In the genomic region with DNA sequence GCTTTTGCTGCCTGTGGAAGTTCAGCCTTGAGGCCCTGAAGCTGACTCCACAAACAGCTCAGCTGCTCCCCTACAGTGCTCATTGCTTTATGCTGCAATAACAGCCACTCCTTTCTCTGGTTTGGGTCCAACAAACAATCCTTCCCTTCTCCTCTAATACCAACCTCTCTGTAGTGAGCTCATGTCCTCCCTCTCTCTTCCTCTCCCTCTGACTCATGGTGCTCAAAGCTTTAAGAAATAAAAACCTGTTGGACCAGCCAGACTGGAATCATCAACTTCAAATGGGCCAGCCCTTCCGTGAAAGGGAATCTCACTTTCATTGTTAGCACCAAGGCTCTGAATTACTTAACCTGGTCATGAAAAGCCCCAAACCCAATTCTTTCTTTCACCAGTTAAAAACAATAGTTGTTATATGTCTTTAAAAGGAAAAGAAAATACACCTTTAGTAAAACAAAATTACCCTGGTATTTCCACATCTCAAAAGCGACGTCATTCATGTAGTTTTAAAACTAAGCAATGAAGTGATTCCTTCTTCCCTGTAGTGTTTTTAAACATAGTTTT, we compare ENCODE assay signal across 10 cellular contexts.
DNase-seq lines count a peak whose midpoint lies in the region; ATAC-seq, FAIRE-seq and TF ChIP-seq lines count a peak whose summit lies in the region.
"Had no signal": no experiment of that assay in that cellular context is flagged by ENCODE, and none has a peak within 500 bp of the region (broad histone marks: within the 10 kb centered on the region; RNA-seq: fewer than 3 reads in every experiment).

No MANE protein-coding gene starts in this region.

- FAIRE-seq in bronchial epithelial cell (lab: Jason Lieb, UNC) = peak; percentile 87
- FAIRE-seq in GM12891 (lab: Jason Lieb, UNC) = no peak

- TF ChIP-seq POLR2A in GM12891 (IDR thresholded peaks at IDR 0.05; ENCODE audit: low read depth, low read length) = no peak

- no peaks in the 10 kb centered on the region for H3K36me3 ChIP-seq in CD8-positive, alpha-beta T cell (ENCODE audit: insufficient read depth, low read length)
- H3K36me3 ChIP-seq in bronchial epithelial cell (ENCODE audit: control insufficient read depth, insufficient read depth, low read length) = no peaks in the 10 kb centered on the region

- H3K27me3 Mint-ChIP-seq in CD8-positive, alpha-beta T cell (ENCODE audit: low read depth) = peaks cover 3% of the 10 kb centered on the region

- peaks cover 17% of the 10 kb centered on the region for H3K4me1 Mint-ChIP-seq in CD8-positive, alpha-beta T cell (ENCODE audit: low read depth)

- DNase-seq in CD8-positive, alpha-beta T cell = no peak
- DNase-seq in NCI-H2196 (lab: John Stamatoyannopoulos, UW; ENCODE audit: unreplicated experiment) (peak; percentile 96), bronchial epithelial cell (ENCODE audit: low read depth) (peak; percentile 100), myocyte (ENCODE audit: low read depth) (peak; percentile 55), GM12891 (ENCODE audit: insufficient read length, low spot score) (no peak), GM19238 (ENCODE audit: insufficient read length, low spot score) (no peak)

- no peaks in the 10 kb centered on the region for H3K27me3 ChIP-seq in CD8-positive, alpha-beta T cell (ENCODE audit: insufficient read depth, low read length)
- no peaks in the 10 kb centered on the region for H3K27me3 ChIP-seq in bronchial epithelial cell (ENCODE audit: control insufficient read depth, insufficient read depth, low read length)

- H3K27ac ChIP-seq in CD8-positive, alpha-beta T cell (ENCODE audit: low read depth, low read length) = no peak overlapping the region
- H3K27ac ChIP-seq: HL-60 had no signal

- H3K27ac Mint-ChIP-seq in CD8-positive, alpha-beta T cell = no peak overlapping the region

- no peaks in the 10 kb centered on the region for H3K9me3 ChIP-seq in CD8-positive, alpha-beta T cell (ENCODE audit: low read length)

- intact Hi-C loops in CD8-positive, alpha-beta T cell (cut with DNase I, micrococcal nuclease) = loop anchor here in 1 of 2 experiments (10.0 kb wide), 1 partner anchor 299 kb away; a partner anchor contains a TSS

- POLR2A ChIA-PET in CD8-positive, alpha-beta T cell (lab: Charles Lee) = interaction anchor here (0.6 kb wide), 1 partner anchor 19 kb away, joined by 3 read pairs; no protein-coding TSS in a partner anchor

- peak; percentile 8 for ATAC-seq in CD8-positive, alpha-beta T cell
- peak; percentile 70 for ATAC-seq in GM21723 (IDR thresholded peaks at IDR 0.05; ENCODE audit: unreplicated experiment)
- no peak for ATAC-seq in GM21737 (IDR thresholded peaks at IDR 0.05; ENCODE audit: unreplicated experiment)

- no peak for TF ChIP-seq CTCF in CD8-positive, alpha-beta T cell (IDR thresholded peaks at IDR 0.05)
- peak; percentile 9 for TF ChIP-seq CTCF in bronchial epithelial cell (IDR thresholded peaks at IDR 0.05; ENCODE audit: insufficient read depth, low read length, severe bottlenecking)

- H3K4me3 ChIP-seq in CD8-positive, alpha-beta T cell (ENCODE audit: low read depth, low read length) = no peak overlapping the region
- H3K4me3 ChIP-seq in bronchial epithelial cell (ENCODE audit: low read depth, low read length) = no peak overlapping the region

- CTCF ChIA-PET in CD8-positive, alpha-beta T cell (lab: Charles Lee) = interaction anchor here (1.1 kb wide), 1 partner anchor 174 kb away, joined by 3 read pairs; no protein-coding TSS in a partner anchor

- H3K9me3 Mint-ChIP-seq in CD8-positive, alpha-beta T cell = no peaks in the 10 kb centered on the region
- H3K9me3 Mint-ChIP-seq: memory B cell had no signal

- no peaks in the 10 kb centered on the region for H3K36me3 Mint-ChIP-seq in CD8-positive, alpha-beta T cell
- H3K36me3 Mint-ChIP-seq: memory B cell had no signal

- peak overlapping the region; percentile 24 for H3K4me3 Mint-ChIP-seq in CD8-positive, alpha-beta T cell
- H3K4me3 Mint-ChIP-seq: memory B cell had no signal

- H3K4me1 ChIP-seq in CD8-positive, alpha-beta T cell (ENCODE audit: insufficient read depth, low read length) = peaks cover 13% of the 10 kb centered on the region

TF ChIP-seq in GM12891, 5 proteins besides CTCF, POLR2A, EP300 and RAD21:
- TF ChIP-seq POLR2AphosphoS5 (IDR thresholded peaks at IDR 0.05; ENCODE audit: low read depth, low read length) (no peak), SPI1 (IDR thresholded peaks at IDR 0.05; ENCODE audit: low read depth, low read length) (no peak), POU2F2 (IDR thresholded peaks at IDR 0.05; ENCODE audit: low read depth, low read length) (no peak), PAX5 (IDR thresholded peaks at IDR 0.05; ENCODE audit: insufficient read depth, low read length, severe bottlenecking) (no peak), TAF1 (IDR thresholded peaks at IDR 0.05; ENCODE audit: low read depth, low read length) (no peak)

Comparison
In these comparisons a context has a peak if more than half of its experiments do, and no peak if none do; other contexts are left out.
1. DNase-seq: peak in NCI-H2196 (single experiment), bronchial epithelial cell (single experiment) and myocyte (single experiment); none in CD8-positive, alpha-beta T cell (0 of 7), GM12891 (single experiment) and GM19238 (single experiment).